ENCODE assay signal across 8 cellular contexts in genomic region chr9:14793389-14793788, GRCh38.
"Had no signal": no experiment of that assay in that cellular context is flagged by ENCODE, and none has a peak within 500 bp of the region (broad histone marks: within the 10 kb centered on the region; RNA-seq: fewer than 3 reads in every experiment).

No MANE protein-coding gene starts in this region.

- FAIRE-seq: G401.6, GM12878, GM12891, GM12892, GM18507, GM19239 had no signal

- DNase-seq: GDM1, GF-D8 had no signal

- H3K4me3 ChIP-seq: GM12878 had no signal

- ATAC-seq: GM12878 had no signal
